25 cellular contexts compared by ENCODE assay signal in genomic region chr12:110201995-110202394, GRCh38.
A peak's percentile ranks its signal among the peaks of the same experiment; 100 is the strongest.
DNase-seq lines count a peak whose midpoint lies in the region; ATAC-seq, FAIRE-seq and TF ChIP-seq lines count a peak whose summit lies in the region.
"Had no signal": no experiment of that assay in that cellular context is flagged by ENCODE, and none has a peak within 500 bp of the region (broad histone marks: within the 10 kb centered on the region; RNA-seq: fewer than 3 reads in every experiment).

No MANE protein-coding gene starts in this region.

- POLR2A ChIA-PET in activated CD4-positive, alpha-beta T cell treated with anti-CD3 and anti-CD28 coated beads for 36 hours (lab: Charles Lee) = no interaction called here
- POLR2A ChIA-PET in A549 (lab: Yijun Ruan, JAX) = no interaction called here

- DNase-seq in activated CD4-positive, alpha-beta T cell treated with anti-CD3 and anti-CD28 coated beads for 36 hours = no peak
- no peak for DNase-seq in activated CD4-positive, alpha-beta T cell treated with anti-CD3 and anti-CD28 coated beads for 1 hour
- DNase-seq in A549 (ENCODE audit: low read depth in 1 of 2, low spot score in 1 of 2) = no peak
- DNase-seq in stimulated activated effector memory CD8-positive, alpha-beta T cell treated with anti-CD3 and anti-CD28 coated beads, Interleukin-12 subunit alpha, Interleukin-12 subunit beta, amount 100 ng/mL, for 72 hours (ENCODE audit: low spot score in 2 of 2) = no peak
- DNase-seq in NCI-H774 (lab: John Stamatoyannopoulos, UW) = no peak
- DNase-seq: ACHN; BE2C; C1 segment of cervical spinal cord; CD4-positive, alpha-beta memory T cell; CD4-positive, CD25-positive, alpha-beta regulatory T cell; CD8-positive, alpha-beta memory T cell; COR-L47; DMS 273 treated with DMSO at 0.1 percent for 48 hours; DMS153; DMS53; DMS79; DND-41; EL; GDM1 had no signal

- no peaks in the 10 kb centered on the region for H3K9me3 ChIP-seq in A549
- H3K9me3 ChIP-seq: BE2C, BLaER1 had no signal

- no peak overlapping the region for H3K4me3 Mint-ChIP-seq in activated CD4-positive, alpha-beta T cell treated with anti-CD3 and anti-CD28 coated beads for 36 hours
- H3K4me3 Mint-ChIP-seq in stimulated activated effector memory CD8-positive, alpha-beta T cell treated with anti-CD3 and anti-CD28 coated beads, Interleukin-12 subunit alpha, Interleukin-12 subunit beta, amount 100 ng/mL, for 72 hours = no peak overlapping the region
- H3K4me3 Mint-ChIP-seq: CD14-positive monocyte; CD4-positive, alpha-beta memory T cell; CD4-positive, CD25-positive, alpha-beta regulatory T cell; CD8-positive, alpha-beta memory T cell had no signal

- WGBS in A549 (ENCODE audit: missing lambda C conversion rate) = 87% methylated on average over 1 of the region's 1 CpG

- TF ChIP-seq EP300 in A549 (IDR thresholded peaks at IDR 0.05) = no peak

- peaks cover 30% of the 10 kb centered on the region for H3K4me1 ChIP-seq in A549

- H3K27ac ChIP-seq in A549 = no peak overlapping the region
- H3K27ac ChIP-seq: 22Rv1, BLaER1 had no signal

- ATAC-seq in activated CD4-positive, alpha-beta T cell treated with anti-CD3 and anti-CD28 coated beads for 36 hours = peak; percentile 51
- no peak for ATAC-seq in A549
- peak; percentile 51 for ATAC-seq in stimulated activated effector memory CD8-positive, alpha-beta T cell treated with anti-CD3 and anti-CD28 coated beads, Interleukin-12 subunit alpha, Interleukin-12 subunit beta, amount 100 ng/mL, for 72 hours
- ATAC-seq: GM12878 had no signal

- H3K4me1 Mint-ChIP-seq in activated CD4-positive, alpha-beta T cell treated with anti-CD3 and anti-CD28 coated beads for 36 hours = peaks cover 8% of the 10 kb centered on the region
- peaks cover 9% of the 10 kb centered on the region for H3K4me1 Mint-ChIP-seq in stimulated activated effector memory CD8-positive, alpha-beta T cell treated with anti-CD3 and anti-CD28 coated beads, Interleukin-12 subunit alpha, Interleukin-12 subunit beta, amount 100 ng/mL, for 72 hours

- H3K9me3 Mint-ChIP-seq in activated CD4-positive, alpha-beta T cell treated with anti-CD3 and anti-CD28 coated beads for 36 hours (ENCODE audit: low read depth) = no peaks in the 10 kb centered on the region
- no peaks in the 10 kb centered on the region for H3K9me3 Mint-ChIP-seq in stimulated activated effector memory CD8-positive, alpha-beta T cell treated with anti-CD3 and anti-CD28 coated beads, Interleukin-12 subunit alpha, Interleukin-12 subunit beta, amount 100 ng/mL, for 72 hours
- H3K9me3 Mint-ChIP-seq: CD14-positive monocyte; CD4-positive, alpha-beta memory T cell; CD4-positive, CD25-positive, alpha-beta regulatory T cell; CD8-positive, alpha-beta memory T cell had no signal

- no peak for TF ChIP-seq RAD21 in A549 (conservative IDR thresholded peaks at IDR 0.05 in 1 of 2, IDR thresholded peaks at IDR 0.05 in 1 of 2)

- TF ChIP-seq CTCF in A549 (IDR thresholded peaks at IDR 0.05) = no peak

- H3K27ac Mint-ChIP-seq in activated CD4-positive, alpha-beta T cell treated with anti-CD3 and anti-CD28 coated beads for 36 hours = no peak overlapping the region
- no peak overlapping the region for H3K27ac Mint-ChIP-seq in stimulated activated effector memory CD8-positive, alpha-beta T cell treated with anti-CD3 and anti-CD28 coated beads, Interleukin-12 subunit alpha, Interleukin-12 subunit beta, amount 100 ng/mL, for 72 hours
- H3K27ac Mint-ChIP-seq: CD14-positive monocyte; CD4-positive, alpha-beta memory T cell; CD4-positive, CD25-positive, alpha-beta regulatory T cell had no signal

- CTCF ChIA-PET in activated CD4-positive, alpha-beta T cell treated with anti-CD3 and anti-CD28 coated beads for 36 hours (lab: Charles Lee) = interaction anchor here (0.6 kb wide), 1 partner anchor 1056 kb away, joined by 3 read pairs; no protein-coding TSS in a partner anchor
- CTCF ChIA-PET in A549 (lab: Yijun Ruan, JAX) = interaction anchor here (1.7 kb wide), 1 partner anchor 9 kb away, joined by 6 read pairs; no protein-coding TSS in a partner anchor

- intact Hi-C loops in activated CD4-positive, alpha-beta T cell treated with anti-CD3 and anti-CD28 coated beads for 36 hours (cut with DNase I, micrococcal nuclease) = no loop called here

- H3K4me2 ChIP-seq in A549 = no peak overlapping the region
- H3K4me2 ChIP-seq: BLaER1 had no signal

- H3K4me3 ChIP-seq in A549 = no peak overlapping the region
- H3K4me3 ChIP-seq: BLaER1, GM12878 had no signal

- H3K27me3 Mint-ChIP-seq in activated CD4-positive, alpha-beta T cell treated with anti-CD3 and anti-CD28 coated beads for 36 hours = no peaks in the 10 kb centered on the region
- H3K27me3 Mint-ChIP-seq: CD4-positive, alpha-beta memory T cell; CD4-positive, CD25-positive, alpha-beta regulatory T cell; CD8-positive, alpha-beta memory T cell had no signal

- H3K36me3 Mint-ChIP-seq in activated CD4-positive, alpha-beta T cell treated with anti-CD3 and anti-CD28 coated beads for 36 hours (ENCODE audit: low read depth) = no peaks in the 10 kb centered on the region
- H3K36me3 Mint-ChIP-seq in stimulated activated effector memory CD8-positive, alpha-beta T cell treated with anti-CD3 and anti-CD28 coated beads, Interleukin-12 subunit alpha, Interleukin-12 subunit beta, amount 100 ng/mL, for 72 hours = no peaks in the 10 kb centered on the region
- H3K36me3 Mint-ChIP-seq: CD14-positive monocyte had no signal

- FAIRE-seq in A549 (lab: Jason Lieb, UNC) = peak; percentile 59
- FAIRE-seq: GM12878, GM12892, GM18507 had no signal

- no peak for TF ChIP-seq POLR2A in A549 (IDR thresholded peaks at IDR 0.05; ENCODE audit: low read length)

TF ChIP-seq in A549, 52 proteins besides CTCF, POLR2A, EP300 and RAD21:
- no peak for TF ChIP-seq BCL3 (IDR thresholded peaks at IDR 0.05)
- no peak for TF ChIP-seq ZC3H11A (IDR thresholded peaks at IDR 0.05)

Comparison
In these comparisons a context has a peak if more than half of its experiments do, and no peak if none do; other contexts are left out.
1. ATAC-seq: peak in activated CD4-positive, alpha-beta T cell treated with anti-CD3 and anti-CD28 coated beads for 36 hours (single experiment) and stimulated activated effector memory CD8-positive, alpha-beta T cell treated with anti-CD3 and anti-CD28 coated beads, Interleukin-12 subunit alpha, Interleukin-12 subunit beta, amount 100 ng/mL, for 72 hours (single experiment); none in A549 (0 of 2).